In the genomic region with DNA sequence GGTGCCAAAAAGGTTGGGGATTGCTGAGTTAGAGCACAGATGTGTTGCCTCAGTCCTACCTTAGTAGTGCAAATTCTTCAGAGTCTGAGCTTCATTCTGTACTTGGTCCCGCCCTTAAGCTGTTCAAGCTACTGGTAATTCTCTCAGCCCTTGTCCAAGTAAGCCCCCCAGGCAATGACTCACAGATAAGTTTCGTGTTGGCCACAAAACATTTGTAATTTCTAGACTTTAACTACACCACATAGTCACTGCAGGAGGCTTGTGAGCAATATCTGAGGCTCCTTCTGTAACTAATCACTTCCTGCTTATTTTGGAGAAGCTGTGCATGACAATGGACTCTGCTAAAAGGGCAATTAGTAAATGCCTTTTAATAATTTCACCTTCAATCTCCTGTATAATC, we compare ENCODE assay signal across 11 cellular contexts.
A peak's percentile ranks its signal among the peaks of the same experiment; 100 is the strongest.
DNase-seq lines count a peak whose midpoint lies in the region; ATAC-seq and TF ChIP-seq lines count a peak whose summit lies in the region.
"Had no signal": no experiment of that assay in that cellular context is flagged by ENCODE, and none has a peak within 500 bp of the region (broad histone marks: within the 10 kb centered on the region; RNA-seq: fewer than 3 reads in every experiment).

No MANE protein-coding gene starts in this region.

- H3K27ac ChIP-seq in mammary epithelial cell (ENCODE audit: insufficient read depth, low read depth, low read length) (peak overlapping the region; percentile 39), trophoblast cell (ENCODE audit: low read depth, low read length) (no peak overlapping the region), right atrium auricular region (no peak overlapping the region)

- H3K4ac ChIP-seq in trophoblast cell (ENCODE audit: low read depth, low read length), result no peak overlapping the region

- no peak overlapping the region for H3K4me3 Mint-ChIP-seq in Calu3 (ENCODE audit: low read depth, unreplicated experiment)

- no peak overlapping the region for H2BK12ac ChIP-seq in trophoblast cell (ENCODE audit: low read length)

- intact Hi-C loops in mammary epithelial cell (cut with micrococcal nuclease) (loop anchor here (1.0 kb wide), 1 partner anchor 32 kb away; no protein-coding TSS in a partner anchor), Calu3 (cut with micrococcal nuclease; ENCODE audit: unreplicated experiment) (no loop called here), posterior cingulate gyrus (cut with DNase I) (no loop called here)

- H3K9me3 ChIP-seq in mammary epithelial cell (replicated peaks; ENCODE audit: insufficient read depth, low read length) (no peaks in the 10 kb centered on the region), trophoblast cell (ENCODE audit: insufficient read depth, low read depth, low read length) (no peaks in the 10 kb centered on the region), right atrium auricular region (no peaks in the 10 kb centered on the region)

- peaks cover 1% of the 10 kb centered on the region for H3K79me1 ChIP-seq in trophoblast cell (ENCODE audit: low read length)

- H3K4me1 Mint-ChIP-seq in Calu3 (ENCODE audit: low read depth, unreplicated experiment), result no peaks in the 10 kb centered on the region

- H3K27me3 ChIP-seq in mammary epithelial cell (ENCODE audit: insufficient read depth, low read length) (no peaks in the 10 kb centered on the region), trophoblast cell (ENCODE audit: insufficient read depth, low read length) (no peaks in the 10 kb centered on the region), right atrium auricular region (no peaks in the 10 kb centered on the region)

- H3K14ac ChIP-seq in trophoblast cell (ENCODE audit: low read length), result no peak overlapping the region

- H4K91ac ChIP-seq in trophoblast cell (ENCODE audit: low read depth, low read length), result no peak overlapping the region

- H2BK5ac ChIP-seq in trophoblast cell (ENCODE audit: low read depth, low read length, poor library complexity), result no peak overlapping the region

- in situ Hi-C loops in mammary epithelial cell (cut with MboI; ENCODE audit: low sequenced_read_pairs in 2 of 2), result no loop called here

- WGBS in mammary epithelial cell (ENCODE audit: low coverage, missing lambda C conversion rate), result 0% methylated on average over 2 of the region's 2 CpGs
- no CpG with 5 or more reads among the region's 2 CpGs for WGBS in trophoblast cell (ENCODE audit: extremely low coverage, insufficient coverage, insufficient read length)

- H3K9ac ChIP-seq in mammary epithelial cell (ENCODE audit: insufficient read depth, low read length) (no peak overlapping the region), trophoblast cell (ENCODE audit: low read length) (no peak overlapping the region)

- ATAC-seq in GM21717 (IDR thresholded peaks at IDR 0.05; ENCODE audit: unreplicated experiment) (peak; percentile 74), GM18520 (IDR thresholded peaks at IDR 0.05; ENCODE audit: unreplicated experiment) (no peak)
- ATAC-seq: left colon had no signal

- H3K4me2 ChIP-seq in mammary epithelial cell (ENCODE audit: insufficient read depth, low read depth, low read length) (peak overlapping the region; percentile 75), trophoblast cell (ENCODE audit: low read length) (no peak overlapping the region)

- no peaks in the 10 kb centered on the region for H3K27me3 Mint-ChIP-seq in Calu3 (ENCODE audit: unreplicated experiment)

- H3K79me2 ChIP-seq in mammary epithelial cell (ENCODE audit: insufficient read depth, low read length), result no peaks in the 10 kb centered on the region
- no peaks in the 10 kb centered on the region for H3K79me2 ChIP-seq in trophoblast cell (ENCODE audit: control insufficient read depth, insufficient read depth, low read length, poor library complexity)

- H4K20me1 ChIP-seq in mammary epithelial cell (ENCODE audit: insufficient read depth, low read length), result no peaks in the 10 kb centered on the region

- peaks cover 32% of the 10 kb centered on the region for H3K4me1 ChIP-seq in mammary epithelial cell (ENCODE audit: insufficient read depth, low read length)
- peaks cover 4 to 5% of the 10 kb centered on the region in 2 experiments for H3K4me1 ChIP-seq in trophoblast cell (ENCODE audit: control insufficient read depth in 1 of 2, insufficient read depth in 2 of 2, low read length in 2 of 2)
- H3K4me1 ChIP-seq in right atrium auricular region, result no peaks in the 10 kb centered on the region

- dilution Hi-C loops in mammary epithelial cell (cut with HindIII; ENCODE audit: low sequenced_read_pairs), result no loop called here

- no peak for TF ChIP-seq CTCF in mammary epithelial cell (conservative IDR thresholded peaks at IDR 0.05 in 1 of 2, IDR thresholded peaks at IDR 0.05 in 1 of 2; ENCODE audit: extremely low read depth in 1 of 2, insufficient read depth in 1 of 2, low read depth in 1 of 2, low read length in 2 of 2)
- TF ChIP-seq CTCF in Calu3 (IDR thresholded peaks at IDR 0.05; ENCODE audit: unreplicated experiment), result no peak
- no peak for TF ChIP-seq CTCF in right atrium auricular region (IDR thresholded peaks at IDR 0.05)

- H2AK5ac ChIP-seq in trophoblast cell (ENCODE audit: low read length), result no peak overlapping the region

- BruUV-seq in mammary epithelial cell (replicated peaks; lab: Mats Ljungman, UMichigan) (no TSS peak), Calu3 (replicated peaks; lab: Mats Ljungman, UMichigan) (no TSS peak)

- H2BK120ac ChIP-seq in trophoblast cell (ENCODE audit: insufficient read depth, low read length, poor library complexity), result no peak overlapping the region

- H3K36me3 Mint-ChIP-seq in Calu3 (ENCODE audit: insufficient read depth, unreplicated experiment), result no peaks in the 10 kb centered on the region

- DNase-seq in NOMO-1 treated with dmso at 0.1 percent for 144 hours (lab: John Stamatoyannopoulos, UW; ENCODE audit: unreplicated experiment) (peak; percentile 69), mammary epithelial cell (peak; percentile 97), trophoblast cell (peak; percentile 78 to 80), Calu3 (no peak), right atrium auricular region (ENCODE audit: low spot score) (no peak), posterior cingulate gyrus (no peak)
- DNase-seq: cerebellar nuclear complex, left colon, NCI-H69 had no signal

- no peak overlapping the region for H4K8ac ChIP-seq in trophoblast cell (ENCODE audit: low read depth, low read length)

- peak overlapping the region in 1 of 3 experiments; percentile 18 for H3K4me3 ChIP-seq in mammary epithelial cell (replicated peaks in 1 of 3; ENCODE audit: insufficient read depth in 1 of 3, low read depth in 2 of 3, low read length in 3 of 3)
- no peak overlapping the region for H3K4me3 ChIP-seq in trophoblast cell (ENCODE audit: low read depth, low read length)
- no peak overlapping the region for H3K4me3 ChIP-seq in right atrium auricular region

- H3K36me3 ChIP-seq in mammary epithelial cell (ENCODE audit: insufficient read depth, low read length), result no peaks in the 10 kb centered on the region
- no peaks in the 10 kb centered on the region for H3K36me3 ChIP-seq in trophoblast cell (ENCODE audit: control insufficient read depth in 1 of 2, insufficient read depth in 2 of 2, low read length in 2 of 2)
- no peaks in the 10 kb centered on the region for H3K36me3 ChIP-seq in right atrium auricular region

- no peak overlapping the region for H4K12ac ChIP-seq in trophoblast cell (ENCODE audit: low read depth, low read length)

- CTCF ChIA-PET in mammary epithelial cell (lab: Charles Lee; ENCODE audit: low non-redundant PET), result interaction anchor here (0.6 kb wide), 1 partner anchor 185 kb away, joined by 3 read pairs; no protein-coding TSS in a partner anchor
- CTCF ChIA-PET in Calu3 (lab: Charles Lee), result no interaction called here

- no peak overlapping the region for H3K27ac Mint-ChIP-seq in Calu3 (ENCODE audit: unreplicated experiment)

- no peak overlapping the region for H3K23ac ChIP-seq in trophoblast cell (ENCODE audit: low read length)

- no peaks in the 10 kb centered on the region for H3K9me3 Mint-ChIP-seq in Calu3 (ENCODE audit: low read depth, unreplicated experiment)

- no peak overlapping the region for H3K18ac ChIP-seq in trophoblast cell (ENCODE audit: low read length)

- no peak overlapping the region for H2AFZ ChIP-seq in mammary epithelial cell (ENCODE audit: low read depth, low read length)
- H2AFZ ChIP-seq in trophoblast cell (ENCODE audit: insufficient read depth, low read length, poor library complexity), result no peak overlapping the region

Comparison
In these comparisons a context has a peak if more than half of its experiments do, and no peak if none do; other contexts are left out.
1. DNase-seq: peak in NOMO-1 treated with dmso at 0.1 percent for 144 hours (single experiment), mammary epithelial cell (single experiment) and trophoblast cell (2 of 2); none in Calu3 (single experiment), right atrium auricular region (single experiment) and posterior cingulate gyrus (0 of 10).